1 cellular context compared by ENCODE assay signal in the genomic region with DNA sequence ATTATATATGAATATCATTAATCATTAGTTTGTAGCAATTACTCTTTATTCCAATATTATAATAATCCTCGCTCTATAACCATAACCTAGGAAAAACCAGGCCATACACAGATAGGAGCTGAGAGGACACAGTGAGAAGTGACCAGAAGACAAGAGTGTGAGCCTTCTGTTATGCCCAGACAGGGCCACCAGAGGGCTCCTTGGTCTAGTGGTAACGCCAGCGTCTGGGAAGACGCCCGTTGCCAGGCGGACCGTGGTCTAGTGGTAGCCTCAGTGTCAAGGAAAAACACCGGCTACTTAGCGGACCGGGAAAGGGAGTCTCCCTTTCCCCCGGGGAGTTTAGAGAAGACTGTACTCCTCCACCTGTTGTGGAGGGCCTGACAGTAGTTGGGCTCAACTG.
TF ChIP-seq lines count a peak whose summit lies in the region.

No MANE protein-coding gene starts in this region.

TF ChIP-seq in K562, 482 proteins besides CTCF, POLR2A, EP300 and RAD21:
- TF ChIP-seq RFX1 (IDR thresholded peaks at IDR 0.05) (peak; percentile 27; the same call in 1 of the 2 replicates), STAG1 (CRISPR knock-in tag; IDR thresholded peaks at IDR 0.05; ENCODE audit: borderline replicate concordance) (peak; percentile 28; the same call in 1 of the 2 replicates)
